22 cellular contexts compared by ENCODE assay signal in the genomic region with DNA sequence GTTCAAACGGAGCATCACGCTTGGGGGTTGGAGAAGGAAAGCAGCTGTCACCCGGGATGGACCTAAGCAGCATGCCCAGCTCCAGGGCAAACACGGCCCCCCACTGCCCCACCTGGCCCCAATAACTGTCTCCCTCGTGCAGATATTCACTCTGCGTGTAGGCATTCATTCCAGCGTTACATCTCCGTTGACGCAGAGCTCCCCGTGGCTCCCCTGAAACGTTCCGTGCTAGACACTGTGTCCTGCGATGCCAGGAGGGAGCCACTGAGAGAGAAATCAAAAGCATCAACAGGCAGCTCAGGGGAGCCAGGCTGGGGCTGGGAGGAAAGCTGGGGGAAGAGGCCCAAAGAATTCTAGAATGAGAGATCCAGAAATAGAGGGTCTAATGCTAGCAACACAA. TPM values are rescaled to one million over a fixed set of nuclear protein-coding genes. Genes with fewer than 3 reads are reported as not detected.
A peak's percentile ranks its signal among the peaks of the same experiment; 100 is the strongest.
DNase-seq lines count a peak whose midpoint lies in the region; ATAC-seq and TF ChIP-seq lines count a peak whose summit lies in the region.
"Had no signal": no experiment of that assay in that cellular context is flagged by ENCODE, and none has a peak within 500 bp of the region (broad histone marks: within the 10 kb centered on the region; RNA-seq: fewer than 3 reads in every experiment).

No MANE protein-coding gene starts in this region.

- no peaks in the 10 kb centered on the region for H4K20me1 ChIP-seq in GM23338 (replicated peaks; ENCODE audit: insufficient read depth)

- peaks cover 3% of the 10 kb centered on the region for H3K27me3 Mint-ChIP-seq in GM23338 (ENCODE audit: insufficient read depth, low read depth, poor library complexity)
- H3K27me3 Mint-ChIP-seq in nephron progenitor cell (ENCODE audit: low read depth, poor library complexity), result peaks cover 21% of the 10 kb centered on the region
- H3K27me3 Mint-ChIP-seq: CD8-positive, alpha-beta memory T cell had no signal

- H3K9me3 Mint-ChIP-seq in GM23338, result no peaks in the 10 kb centered on the region; the same call in 2 of the 3 replicates
- peaks cover 8% of the 10 kb centered on the region for H3K9me3 Mint-ChIP-seq in nephron progenitor cell
- H3K9me3 Mint-ChIP-seq: CD8-positive, alpha-beta memory T cell had no signal

- no peak for ATAC-seq in GM23338

- no peak overlapping the region for H3K27ac ChIP-seq in GM23338 (ENCODE audit: low read depth)
- peak overlapping the region; percentile 26 for H3K27ac ChIP-seq in caudate nucleus (ENCODE audit: low read depth, low read length)
- H3K27ac ChIP-seq: C4-2B, Peyer's patch had no signal

- H3K27ac Mint-ChIP-seq in GM23338, result peak overlapping the region; percentile 71; the same call in 1 of the 2 replicates
- no peak overlapping the region for H3K27ac Mint-ChIP-seq in nephron progenitor cell
- H3K27ac Mint-ChIP-seq: CD8-positive, alpha-beta memory T cell had no signal

- no peaks in the 10 kb centered on the region for H3K27me3 ChIP-seq in GM23338 (ENCODE audit: insufficient read depth)
- H3K27me3 ChIP-seq: Peyer's patch had no signal

- no peaks in the 10 kb centered on the region for H3K79me2 ChIP-seq in GM23338 (replicated peaks; ENCODE audit: insufficient read depth)

- DNase-seq in GM23338 (ENCODE audit: low spot score) (no peak), caudate nucleus (lab: John Stamatoyannopoulos, UW) (peak in 14 of 61 donors; percentile 7 to 38 (median 20)), inferior parietal cortex (ENCODE audit: extremely low spot score) (peak; percentile 24), superior temporal gyrus (ENCODE audit: extremely low spot score) (peak; percentile 24), nephron progenitor cell (no peak), NCI-H446 treated with DMSO at 0.1 percent for 48 hours (lab: John Stamatoyannopoulos, UW) (no peak), NCI-H2081 (lab: John Stamatoyannopoulos, UW) (no peak)
- DNase-seq: AML-193; Calu3; CD8-positive, alpha-beta memory T cell; DMS153; Kasumi-1; NCI-H1417 treated with DMSO at 0.1 percent for 48 hours; NCI-H187; NCI-H2107; NCI-H510A; NCI-H748 treated with DMSO at 0.1 percent for 48 hours; Peyer's patch had no signal

- peaks cover 4% of the 10 kb centered on the region; the same call in 1 of the 2 replicates for H3K4me1 ChIP-seq in GM23338 (ENCODE audit: insufficient read depth)
- H3K4me1 ChIP-seq: HAP-1, Peyer's patch had no signal

- H2AFZ ChIP-seq in GM23338, result no peak overlapping the region

- H3K4me1 Mint-ChIP-seq in GM23338 (peaks cover 6% of the 10 kb centered on the region), nephron progenitor cell (no peaks in the 10 kb centered on the region)
- H3K4me1 Mint-ChIP-seq: CD8-positive, alpha-beta memory T cell had no signal

- H3K36me3 Mint-ChIP-seq in GM23338 (ENCODE audit: low read depth), result no peaks in the 10 kb centered on the region; the same call in 2 of the 3 replicates
- no peaks in the 10 kb centered on the region for H3K36me3 Mint-ChIP-seq in nephron progenitor cell (ENCODE audit: low read depth)
- H3K36me3 Mint-ChIP-seq: CD8-positive, alpha-beta memory T cell had no signal

- no peak overlapping the region for H3K4me2 ChIP-seq in GM23338

- H3K36me3 ChIP-seq in GM23338 (ENCODE audit: insufficient read depth), result no peaks in the 10 kb centered on the region
- H3K36me3 ChIP-seq: HAP-1, Peyer's patch had no signal

- no peak overlapping the region for H3K4me3 ChIP-seq in GM23338
- H3K4me3 ChIP-seq: HAP-1, Peyer's patch had no signal

- H3K4me3 Mint-ChIP-seq in GM23338 (no peak overlapping the region), nephron progenitor cell (no peak overlapping the region)

- H3F3A ChIP-seq in GM23338 (replicated peaks; ENCODE audit: low read depth), result no peaks in the 10 kb centered on the region

- no peak for TF ChIP-seq CTCF in GM23338 (conservative IDR thresholded peaks at IDR 0.05; ENCODE audit: low read depth in 2 of 2)
- no peak for TF ChIP-seq CTCF in nephron progenitor cell (IDR thresholded peaks at IDR 0.05)

- no peaks in the 10 kb centered on the region for H3K9me2 ChIP-seq in GM23338 (ENCODE audit: insufficient read depth)

TF ChIP-seq in GM23338, 12 proteins besides CTCF, POLR2A, EP300 and RAD21 (continues in another document):
- TF ChIP-seq EZH2phosphoT487 (IDR thresholded peaks at IDR 0.05; ENCODE audit: unreplicated experiment) (no peak), POLR2AphosphoS5 (IDR thresholded peaks at IDR 0.05; ENCODE audit: low read depth) (no peak), CREB1 (CRISPR knock-in tag; IDR thresholded peaks at IDR 0.05; ENCODE audit: low read depth) (no peak), ETS1 (IDR thresholded peaks at IDR 0.05) (no peak), EZH2 (IDR thresholded peaks at IDR 0.05; ENCODE audit: low read depth, unreplicated experiment) (no peak), JUNB (IDR thresholded peaks at IDR 0.05; ENCODE audit: unreplicated experiment) (no peak), ZNF331 (CRISPR knock-in tag; IDR thresholded peaks at IDR 0.05; ENCODE audit: low read depth) (no peak), STAT1 (IDR thresholded peaks at IDR 0.05; ENCODE audit: unreplicated experiment) (no peak)
- TF ChIP-seq, protein P1, sequence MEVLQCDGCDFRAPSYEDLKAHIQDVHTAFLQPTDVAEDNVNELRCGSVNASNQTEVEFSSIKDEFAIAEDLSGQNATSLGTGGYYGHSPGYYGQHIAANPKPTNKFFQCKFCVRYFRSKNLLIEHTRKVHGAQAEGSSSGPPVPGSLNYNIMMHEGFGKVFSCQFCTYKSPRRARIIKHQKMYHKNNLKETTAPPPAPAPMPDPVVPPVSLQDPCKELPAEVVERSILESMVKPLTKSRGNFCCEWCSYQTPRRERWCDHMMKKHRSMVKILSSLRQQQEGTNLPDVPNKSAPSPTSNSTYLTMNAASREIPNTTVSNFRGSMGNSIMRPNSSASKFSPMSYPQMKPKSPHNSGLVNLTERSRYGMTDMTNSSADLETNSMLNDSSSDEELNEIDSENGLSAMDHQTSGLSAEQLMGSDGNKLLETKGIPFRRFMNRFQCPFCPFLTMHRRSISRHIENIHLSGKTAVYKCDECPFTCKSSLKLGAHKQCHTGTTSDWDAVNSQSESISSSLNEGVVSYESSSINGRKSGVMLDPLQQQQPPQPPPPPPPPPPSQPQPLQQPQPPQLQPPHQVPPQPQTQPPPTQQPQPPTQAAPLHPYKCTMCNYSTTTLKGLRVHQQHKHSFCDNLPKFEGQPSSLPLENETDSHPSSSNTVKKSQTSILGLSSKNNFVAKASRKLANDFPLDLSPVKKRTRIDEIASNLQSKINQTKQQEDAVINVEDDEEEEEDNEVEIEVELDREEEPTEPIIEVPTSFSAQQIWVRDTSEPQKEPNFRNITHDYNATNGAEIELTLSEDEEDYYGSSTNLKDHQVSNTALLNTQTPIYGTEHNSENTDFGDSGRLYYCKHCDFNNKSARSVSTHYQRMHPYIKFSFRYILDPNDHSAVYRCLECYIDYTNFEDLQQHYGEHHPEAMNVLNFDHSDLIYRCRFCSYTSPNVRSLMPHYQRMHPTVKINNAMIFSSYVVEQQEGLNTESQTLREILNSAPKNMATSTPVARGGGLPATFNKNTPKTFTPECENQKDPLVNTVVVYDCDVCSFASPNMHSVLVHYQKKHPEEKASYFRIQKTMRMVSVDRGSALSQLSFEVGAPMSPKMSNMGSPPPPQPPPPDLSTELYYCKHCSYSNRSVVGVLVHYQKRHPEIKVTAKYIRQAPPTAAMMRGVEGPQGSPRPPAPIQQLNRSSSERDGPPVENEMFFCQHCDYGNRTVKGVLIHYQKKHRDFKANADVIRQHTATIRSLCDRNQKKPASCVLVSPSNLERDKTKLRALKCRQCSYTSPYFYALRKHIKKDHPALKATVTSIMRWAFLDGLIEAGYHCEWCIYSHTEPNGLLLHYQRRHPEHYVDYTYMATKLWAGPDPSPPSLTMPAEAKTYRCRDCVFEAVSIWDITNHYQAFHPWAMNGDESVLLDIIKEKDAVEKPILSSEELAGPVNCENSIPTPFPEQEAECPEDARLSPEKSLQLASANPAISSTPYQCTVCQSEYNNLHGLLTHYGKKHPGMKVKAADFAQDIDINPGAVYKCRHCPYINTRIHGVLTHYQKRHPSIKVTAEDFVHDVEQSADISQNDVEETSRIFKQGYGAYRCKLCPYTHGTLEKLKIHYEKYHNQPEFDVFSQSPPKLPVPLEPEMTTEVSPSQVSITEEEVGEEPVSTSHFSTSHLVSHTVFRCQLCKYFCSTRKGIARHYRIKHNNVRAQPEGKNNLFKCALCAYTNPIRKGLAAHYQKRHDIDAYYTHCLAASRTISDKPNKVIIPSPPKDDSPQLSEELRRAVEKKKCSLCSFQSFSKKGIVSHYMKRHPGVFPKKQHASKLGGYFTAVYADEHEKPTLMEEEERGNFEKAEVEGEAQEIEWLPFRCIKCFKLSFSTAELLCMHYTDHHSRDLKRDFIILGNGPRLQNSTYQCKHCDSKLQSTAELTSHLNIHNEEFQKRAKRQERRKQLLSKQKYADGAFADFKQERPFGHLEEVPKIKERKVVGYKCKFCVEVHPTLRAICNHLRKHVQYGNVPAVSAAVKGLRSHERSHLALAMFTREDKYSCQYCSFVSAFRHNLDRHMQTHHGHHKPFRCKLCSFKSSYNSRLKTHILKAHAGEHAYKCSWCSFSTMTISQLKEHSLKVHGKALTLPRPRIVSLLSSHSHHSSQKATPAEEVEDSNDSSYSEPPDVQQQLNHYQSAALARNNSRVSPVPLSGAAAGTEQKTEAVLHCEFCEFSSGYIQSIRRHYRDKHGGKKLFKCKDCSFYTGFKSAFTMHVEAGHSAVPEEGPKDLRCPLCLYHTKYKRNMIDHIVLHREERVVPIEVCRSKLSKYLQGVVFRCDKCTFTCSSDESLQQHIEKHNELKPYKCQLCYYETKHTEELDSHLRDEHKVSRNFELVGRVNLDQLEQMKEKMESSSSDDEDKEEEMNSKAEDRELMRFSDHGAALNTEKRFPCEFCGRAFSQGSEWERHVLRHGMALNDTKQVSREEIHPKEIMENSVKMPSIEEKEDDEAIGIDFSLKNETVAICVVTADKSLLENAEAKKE (CRISPR knock-in tag; IDR thresholded peaks at IDR 0.05), result no peak

RNA-seq across cellular contexts. Expression of gene NTRK3, which starts 41.3 kb away (rescaled TPM):
- 3.1 and 5.4 TPM in 2 replicates for total RNA-seq in GM23338 (2014; rRNA removed; shearing (Covaris generic))
- 4.0 and 5.3 TPM in 2 replicates for polyA plus RNA-seq in GM23338 (2016; fragmentation: Nextera tagmentation; extraction: Ambion mirVana)
- total RNA-seq: A172, Calu3, MCF 10A had no signal
- polyA plus RNA-seq: CD8-positive, alpha-beta memory T cell had no signal

Comparison
In these comparisons a context has a peak if more than half of its experiments do, and no peak if none do; other contexts are left out.
1. DNase-seq: peak in inferior parietal cortex (single experiment) and superior temporal gyrus (single experiment); none in GM23338 (single experiment), nephron progenitor cell (single experiment), NCI-H446 treated with DMSO at 0.1 percent for 48 hours (single experiment) and NCI-H2081 (0 of 2).